In genomic region chr17:46889519-46889918, GRCh38 we compare ENCODE assay signal across 6 cellular contexts. TPM values are rescaled to one million over a fixed set of nuclear protein-coding genes. Genes with fewer than 3 reads are reported as not detected.
"Had no signal": no experiment of that assay in that cellular context is flagged by ENCODE, and none has a peak within 500 bp of the region (broad histone marks: within the 10 kb centered on the region; RNA-seq: fewer than 3 reads in every experiment).

No MANE protein-coding gene starts in this region.

- H3K4me2 ChIP-seq: GM23338 had no signal

- FAIRE-seq: H1, H54 had no signal

- H3K27ac Mint-ChIP-seq: GM23338, H9, IgD-negative memory B cell had no signal

- H2AFZ ChIP-seq: GM23338 had no signal

- H3K4me1 Mint-ChIP-seq: IgD-negative memory B cell had no signal

- H3K36me3 Mint-ChIP-seq: IgD-negative memory B cell had no signal

- H3K4me3 ChIP-seq: GM23338 had no signal

- H3K4me3 Mint-ChIP-seq: GM23338, H9, IgD-negative memory B cell had no signal

- H3K9me3 Mint-ChIP-seq: GM23338, H9 had no signal

- DNase-seq: H9, HCEC 1CT had no signal

RNA-seq across cellular contexts. Expression of gene WNT9B, which starts 38.1 kb away (rescaled TPM):
- total RNA-seq: H1 had no signal
- polyA plus RNA-seq: GM23338, IgD-negative memory B cell had no signal
